In the genomic region with DNA sequence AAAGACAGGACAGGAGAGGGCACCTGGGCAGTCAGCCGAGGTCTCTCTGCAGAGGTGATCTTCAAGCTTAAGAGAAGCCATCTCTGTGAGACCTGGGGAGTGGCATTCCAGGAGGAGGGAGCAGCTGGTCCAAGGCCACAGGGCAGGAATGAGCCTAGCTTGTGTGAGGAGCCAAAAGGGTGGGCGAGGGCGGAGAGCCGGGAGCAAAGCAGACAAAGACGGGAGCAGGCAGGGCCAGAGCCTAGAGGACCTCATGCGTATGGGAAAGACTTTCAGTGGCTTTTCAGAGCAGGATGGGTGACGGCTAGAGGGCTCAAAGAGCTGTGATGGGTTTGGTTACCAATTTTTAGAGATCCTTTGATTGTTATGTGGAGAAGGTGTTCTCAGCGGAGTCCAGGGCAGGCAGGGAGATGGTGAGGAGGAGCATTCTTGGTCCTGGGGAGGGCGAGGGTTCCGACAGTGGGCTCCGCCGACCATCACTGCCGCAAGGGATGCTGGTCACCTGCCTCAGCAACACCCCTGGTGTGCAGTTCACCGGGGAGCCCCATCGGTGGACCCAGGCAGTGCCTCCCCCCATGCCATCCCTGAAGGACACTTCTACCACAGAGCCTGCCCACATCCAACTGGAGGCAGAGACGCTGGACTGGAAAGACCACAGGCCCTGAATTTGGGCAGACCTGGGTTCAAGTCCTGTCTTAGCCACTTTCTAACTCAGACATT, we compare ENCODE assay signal across 1 cellular context.
TF ChIP-seq lines count a peak whose summit lies in the region.

No MANE protein-coding gene starts in this region.

TF ChIP-seq in HepG2, 621 proteins besides CTCF, POLR2A, EP300 and RAD21 (continued from another document):
- TF ChIP-seq, protein P1, sequence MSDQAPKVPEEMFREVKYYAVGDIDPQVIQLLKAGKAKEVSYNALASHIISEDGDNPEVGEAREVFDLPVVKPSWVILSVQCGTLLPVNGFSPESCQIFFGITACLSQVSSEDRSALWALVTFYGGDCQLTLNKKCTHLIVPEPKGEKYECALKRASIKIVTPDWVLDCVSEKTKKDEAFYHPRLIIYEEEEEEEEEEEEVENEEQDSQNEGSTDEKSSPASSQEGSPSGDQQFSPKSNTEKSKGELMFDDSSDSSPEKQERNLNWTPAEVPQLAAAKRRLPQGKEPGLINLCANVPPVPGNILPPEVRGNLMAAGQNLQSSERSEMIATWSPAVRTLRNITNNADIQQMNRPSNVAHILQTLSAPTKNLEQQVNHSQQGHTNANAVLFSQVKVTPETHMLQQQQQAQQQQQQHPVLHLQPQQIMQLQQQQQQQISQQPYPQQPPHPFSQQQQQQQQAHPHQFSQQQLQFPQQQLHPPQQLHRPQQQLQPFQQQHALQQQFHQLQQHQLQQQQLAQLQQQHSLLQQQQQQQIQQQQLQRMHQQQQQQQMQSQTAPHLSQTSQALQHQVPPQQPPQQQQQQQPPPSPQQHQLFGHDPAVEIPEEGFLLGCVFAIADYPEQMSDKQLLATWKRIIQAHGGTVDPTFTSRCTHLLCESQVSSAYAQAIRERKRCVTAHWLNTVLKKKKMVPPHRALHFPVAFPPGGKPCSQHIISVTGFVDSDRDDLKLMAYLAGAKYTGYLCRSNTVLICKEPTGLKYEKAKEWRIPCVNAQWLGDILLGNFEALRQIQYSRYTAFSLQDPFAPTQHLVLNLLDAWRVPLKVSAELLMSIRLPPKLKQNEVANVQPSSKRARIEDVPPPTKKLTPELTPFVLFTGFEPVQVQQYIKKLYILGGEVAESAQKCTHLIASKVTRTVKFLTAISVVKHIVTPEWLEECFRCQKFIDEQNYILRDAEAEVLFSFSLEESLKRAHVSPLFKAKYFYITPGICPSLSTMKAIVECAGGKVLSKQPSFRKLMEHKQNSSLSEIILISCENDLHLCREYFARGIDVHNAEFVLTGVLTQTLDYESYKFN (CRISPR knock-in tag; conservative IDR thresholded peaks at IDR 0.05) = 0 out of 2 replicates have a peak, but pooled peaks have one; percentile 14
- no peak for TF ChIP-seq SRY (CRISPR knock-in tag; IDR thresholded peaks at IDR 0.05)
- TF ChIP-seq HMGA1 (CRISPR knock-in tag; conservative IDR thresholded peaks at IDR 0.05) = no peak
- TF ChIP-seq ATRX (CRISPR knock-in tag; IDR thresholded peaks at IDR 0.05; ENCODE audit: borderline replicate concordance) = no peak
- TF ChIP-seq SCMH1 (CRISPR knock-in tag; IDR thresholded peaks at IDR 0.05; ENCODE audit: borderline replicate concordance) = no peak
- no peak for TF ChIP-seq JUND (CRISPR knock-in tag; IDR thresholded peaks at IDR 0.05)
- TF ChIP-seq ZNF331 (CRISPR knock-in tag; IDR thresholded peaks at IDR 0.05) = no peak
- TF ChIP-seq, protein P2, sequence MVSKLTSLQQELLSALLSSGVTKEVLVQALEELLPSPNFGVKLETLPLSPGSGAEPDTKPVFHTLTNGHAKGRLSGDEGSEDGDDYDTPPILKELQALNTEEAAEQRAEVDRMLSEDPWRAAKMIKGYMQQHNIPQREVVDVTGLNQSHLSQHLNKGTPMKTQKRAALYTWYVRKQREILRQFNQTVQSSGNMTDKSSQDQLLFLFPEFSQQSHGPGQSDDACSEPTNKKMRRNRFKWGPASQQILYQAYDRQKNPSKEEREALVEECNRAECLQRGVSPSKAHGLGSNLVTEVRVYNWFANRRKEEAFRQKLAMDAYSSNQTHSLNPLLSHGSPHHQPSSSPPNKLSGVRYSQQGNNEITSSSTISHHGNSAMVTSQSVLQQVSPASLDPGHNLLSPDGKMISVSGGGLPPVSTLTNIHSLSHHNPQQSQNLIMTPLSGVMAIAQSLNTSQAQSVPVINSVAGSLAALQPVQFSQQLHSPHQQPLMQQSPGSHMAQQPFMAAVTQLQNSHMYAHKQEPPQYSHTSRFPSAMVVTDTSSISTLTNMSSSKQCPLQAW (CRISPR knock-in tag; IDR thresholded peaks at IDR 0.05) = no peak
- TF ChIP-seq, protein P3, sequence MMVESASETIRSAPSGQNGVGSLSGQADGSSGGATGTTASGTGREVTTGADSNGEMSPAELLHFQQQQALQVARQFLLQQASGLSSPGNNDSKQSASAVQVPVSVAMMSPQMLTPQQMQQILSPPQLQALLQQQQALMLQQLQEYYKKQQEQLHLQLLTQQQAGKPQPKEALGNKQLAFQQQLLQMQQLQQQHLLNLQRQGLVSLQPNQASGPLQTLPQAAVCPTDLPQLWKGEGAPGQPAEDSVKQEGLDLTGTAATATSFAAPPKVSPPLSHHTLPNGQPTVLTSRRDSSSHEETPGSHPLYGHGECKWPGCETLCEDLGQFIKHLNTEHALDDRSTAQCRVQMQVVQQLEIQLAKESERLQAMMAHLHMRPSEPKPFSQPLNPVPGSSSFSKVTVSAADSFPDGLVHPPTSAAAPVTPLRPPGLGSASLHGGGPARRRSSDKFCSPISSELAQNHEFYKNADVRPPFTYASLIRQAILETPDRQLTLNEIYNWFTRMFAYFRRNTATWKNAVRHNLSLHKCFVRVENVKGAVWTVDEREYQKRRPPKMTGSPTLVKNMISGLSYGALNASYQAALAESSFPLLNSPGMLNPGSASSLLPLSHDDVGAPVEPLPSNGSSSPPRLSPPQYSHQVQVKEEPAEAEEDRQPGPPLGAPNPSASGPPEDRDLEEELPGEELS (CRISPR knock-in tag; IDR thresholded peaks at IDR 0.05) = no peak
- no peak for TF ChIP-seq SMYD3 (CRISPR knock-in tag; IDR thresholded peaks at IDR 0.05)
- peak; percentile 7; the same call in 1 of the 2 replicates for TF ChIP-seq ZNF121 (CRISPR knock-in tag; IDR thresholded peaks at IDR 0.05)
- no peak for TF ChIP-seq SETDB1 (CRISPR knock-in tag; IDR thresholded peaks at IDR 0.05; ENCODE audit: borderline replicate concordance)
- no peak for TF ChIP-seq NFATC3 (CRISPR knock-in tag; IDR thresholded peaks at IDR 0.05)
- peak; percentile 69 for TF ChIP-seq TEAD3 (CRISPR knock-in tag; optimal IDR thresholded peaks at IDR 0.05; ENCODE audit: borderline replicate concordance)
- TF ChIP-seq KDM6A (CRISPR knock-in tag; IDR thresholded peaks at IDR 0.05; ENCODE audit: low read depth) = no peak
- no peak for TF ChIP-seq ZBTB21 (CRISPR knock-in tag; IDR thresholded peaks at IDR 0.05)
- no peak for TF ChIP-seq FOXC1 (CRISPR knock-in tag; IDR thresholded peaks at IDR 0.05; ENCODE audit: borderline replicate concordance)
- no peak for TF ChIP-seq NFIC (IDR thresholded peaks at IDR 0.05; ENCODE audit: low read length)
